ENCODE assay signal across 2 cellular contexts in genomic region chr2:241724259-241724974, GRCh38.
TF ChIP-seq lines count a peak whose summit lies in the region.

No MANE protein-coding gene starts in this region.

TF ChIP-seq in IMR-90, 13 proteins besides CTCF, POLR2A, EP300 and RAD21:
- TF ChIP-seq RCOR1 (IDR thresholded peaks at IDR 0.05; ENCODE audit: insufficient replicate concordance, low read length): no peak
- TF ChIP-seq MAFK (IDR thresholded peaks at IDR 0.05; ENCODE audit: low read depth, low read length): no peak
- no peak for TF ChIP-seq FOS (IDR thresholded peaks at IDR 0.05; ENCODE audit: low read depth, low read length)
- TF ChIP-seq NFE2L2 (IDR thresholded peaks at IDR 0.05; ENCODE audit: low read depth, low read length): no peak
- TF ChIP-seq SMC3 (IDR thresholded peaks at IDR 0.05; ENCODE audit: low read depth, low read length): no peak
- TF ChIP-seq ELK1 (IDR thresholded peaks at IDR 0.05; ENCODE audit: borderline replicate concordance, low read depth, low read length): no peak
- no peak for TF ChIP-seq CHD1 (IDR thresholded peaks at IDR 0.05; ENCODE audit: low read depth, low read length)
- no peak for TF ChIP-seq BHLHE40 (IDR thresholded peaks at IDR 0.05; ENCODE audit: low read depth, low read length)
- TF ChIP-seq CEBPB (IDR thresholded peaks at IDR 0.05; ENCODE audit: low read depth, low read length): no peak
- no peak for TF ChIP-seq USF2 (IDR thresholded peaks at IDR 0.05; ENCODE audit: low read depth, low read length)
- TF ChIP-seq MAZ (IDR thresholded peaks at IDR 0.05; ENCODE audit: borderline replicate concordance, low read depth, low read length): no peak
- TF ChIP-seq RFX5 (IDR thresholded peaks at IDR 0.05; ENCODE audit: low read depth, low read length): no peak
- no peak for TF ChIP-seq MXI1 (IDR thresholded peaks at IDR 0.05; ENCODE audit: borderline replicate concordance, low read depth, low read length)

TF ChIP-seq in GM12878, 131 proteins besides CTCF, POLR2A, EP300 and RAD21:
- TF ChIP-seq SRF (IDR thresholded peaks at IDR 0.05; ENCODE audit: low read depth in 2 of 2, low read length in 2 of 2) (no peak), POLR2AphosphoS2 (IDR thresholded peaks at IDR 0.05; ENCODE audit: low read depth, low read length) (no peak)
